1 cellular context compared by ENCODE assay signal in the genomic region with DNA sequence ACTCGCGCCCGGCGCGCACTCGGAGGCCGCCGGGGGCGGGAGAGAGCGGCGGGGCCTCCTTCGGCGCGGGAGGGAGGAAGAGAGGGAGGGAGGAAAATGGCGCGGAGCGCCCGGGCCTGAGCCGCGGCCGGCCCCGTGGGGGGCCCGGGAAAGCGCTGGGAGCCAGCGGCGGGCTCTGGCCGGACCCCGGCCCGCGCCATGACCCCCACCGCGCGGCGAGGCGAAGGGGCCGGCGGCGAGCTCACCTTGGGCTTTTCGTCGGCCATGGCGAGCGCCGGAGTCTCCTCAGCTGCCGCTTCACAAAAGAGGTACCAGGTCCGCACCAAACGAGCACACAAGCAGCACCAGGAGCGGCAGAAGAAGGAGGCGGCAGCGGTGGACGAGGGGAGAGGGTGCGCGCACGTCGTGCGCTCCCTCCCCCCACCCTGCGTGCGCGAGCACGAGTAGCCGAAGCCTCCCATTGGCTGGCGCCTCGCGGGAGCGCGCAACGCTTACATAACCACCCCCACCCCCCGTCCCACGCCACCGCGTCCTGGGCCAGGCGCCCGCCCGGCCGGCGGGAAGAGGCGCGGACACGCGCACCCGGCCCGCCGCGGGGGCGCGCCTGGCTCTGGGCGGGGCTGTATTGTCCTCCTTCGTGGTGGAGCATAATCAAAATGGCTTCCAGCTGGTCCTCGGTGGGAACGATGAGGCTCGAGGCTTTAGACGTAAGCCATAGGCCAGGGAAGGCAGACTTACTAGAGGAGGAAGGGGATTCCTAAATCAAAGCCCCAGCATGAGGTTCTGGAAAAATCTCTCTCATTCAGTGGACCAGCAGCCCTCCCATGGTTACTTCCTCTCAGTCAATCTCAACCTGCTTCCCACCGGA.
TF ChIP-seq lines count a peak whose summit lies in the region.

A gene (minus strand): TSS at position 391 of the 868 bp plus-strand sequence. CDS start 125 bp downstream, at position 266.

TF ChIP-seq in HepG2, 621 proteins besides CTCF, POLR2A, EP300 and RAD21 (continued from another document and continues in another):
- TF ChIP-seq ZNF468 (CRISPR knock-in tag; IDR thresholded peaks at IDR 0.05) (no peak), HES4 (CRISPR knock-in tag; IDR thresholded peaks at IDR 0.05; ENCODE audit: borderline replicate concordance) (peak; percentile 83), NFATC3 (CRISPR knock-in tag; IDR thresholded peaks at IDR 0.05) (no peak), KLF15 (CRISPR knock-in tag; IDR thresholded peaks at IDR 0.05; ENCODE audit: borderline replicate concordance) (0 out of 2 replicates have a peak, but pooled peaks have one; percentile 19), MED8 (CRISPR knock-in tag; IDR thresholded peaks at IDR 0.05; ENCODE audit: insufficient replicate concordance) (no peak), PAX8 (CRISPR knock-in tag; IDR thresholded peaks at IDR 0.05; ENCODE audit: borderline replicate concordance) (no peak), ATF7-NPFF (CRISPR knock-in tag; IDR thresholded peaks at IDR 0.05; ENCODE audit: low read depth) (peak; percentile 85), ZNF749 (CRISPR knock-in tag; IDR thresholded peaks at IDR 0.05; ENCODE audit: borderline replicate concordance) (0 out of 2 replicates have a peak, but pooled peaks have one; percentile 83), ZFAT (CRISPR knock-in tag; conservative IDR thresholded peaks at IDR 0.05) (no peak), TBX2 (CRISPR knock-in tag; IDR thresholded peaks at IDR 0.05; ENCODE audit: borderline replicate concordance) (peak; percentile 34), ELF1 (CRISPR knock-in tag; IDR thresholded peaks at IDR 0.05) (no peak), PHF8 (CRISPR knock-in tag; IDR thresholded peaks at IDR 0.05) (peak; percentile 85), SPEN (CRISPR knock-in tag; IDR thresholded peaks at IDR 0.05; ENCODE audit: low read depth) (peak; percentile 57; the same call in 1 of the 2 replicates), ZNF674 (CRISPR knock-in tag; IDR thresholded peaks at IDR 0.05; ENCODE audit: low read depth) (peak; percentile 98), SRSF4 (IDR thresholded peaks at IDR 0.05; ENCODE audit: low read depth, low read length, poor library complexity, severe bottlenecking) (peak; percentile 16), ETV5 (CRISPR knock-in tag; IDR thresholded peaks at IDR 0.05; ENCODE audit: borderline replicate concordance) (no peak), HIVEP1 (CRISPR knock-in tag; IDR thresholded peaks at IDR 0.05) (no peak), SP4 (CRISPR knock-in tag; IDR thresholded peaks at IDR 0.05) (peak; percentile 48), REPIN1 (CRISPR knock-in tag; IDR thresholded peaks at IDR 0.05; ENCODE audit: borderline replicate concordance, low read depth) (no peak), ZNF607 (CRISPR knock-in tag; IDR thresholded peaks at IDR 0.05; ENCODE audit: borderline replicate concordance) (peak; percentile 38; the same call in 1 of the 2 replicates), REXO4 (CRISPR knock-in tag; IDR thresholded peaks at IDR 0.05; ENCODE audit: borderline replicate concordance) (0 out of 2 replicates have a peak, but pooled peaks have one; percentile 34), TBX3 (IDR thresholded peaks at IDR 0.05; ENCODE audit: borderline replicate concordance) (no peak), ARNTL (CRISPR knock-in tag; IDR thresholded peaks at IDR 0.05) (peak; percentile 69), ZNF816 (CRISPR knock-in tag; IDR thresholded peaks at IDR 0.05; ENCODE audit: borderline replicate concordance) (no peak), KLF6 (CRISPR knock-in tag; IDR thresholded peaks at IDR 0.05) (0 out of 2 replicates have a peak, but pooled peaks have one; percentile 22), ONECUT2 (CRISPR knock-in tag; IDR thresholded peaks at IDR 0.05) (no peak), XRCC5 (optimal IDR thresholded peaks at IDR 0.05; ENCODE audit: low read length) (peak; percentile 18), SALL2 (CRISPR knock-in tag; IDR thresholded peaks at IDR 0.05) (peak; percentile 96), ZNF564 (CRISPR knock-in tag; IDR thresholded peaks at IDR 0.05) (no peak), ZNF34 (CRISPR knock-in tag; IDR thresholded peaks at IDR 0.05; ENCODE audit: borderline replicate concordance) (no peak), SSRP1 (CRISPR knock-in tag; IDR thresholded peaks at IDR 0.05) (peak; percentile 42; the same call in 1 of the 2 replicates), SMAD1 (CRISPR knock-in tag; IDR thresholded peaks at IDR 0.05; ENCODE audit: borderline replicate concordance, low read depth) (no peak), ZNF230 (CRISPR knock-in tag; IDR thresholded peaks at IDR 0.05) (no peak), ZNF891 (CRISPR knock-in tag; IDR thresholded peaks at IDR 0.05) (no peak; the same call in 1 of the 2 replicates), KLF13 (CRISPR knock-in tag; IDR thresholded peaks at IDR 0.05) (no peak), NFE2L1 (CRISPR knock-in tag; IDR thresholded peaks at IDR 0.05; ENCODE audit: borderline replicate concordance) (no peak), SAP130 (CRISPR knock-in tag; IDR thresholded peaks at IDR 0.05; ENCODE audit: low read depth) (peak; percentile 74), ZNF557 (CRISPR knock-in tag; IDR thresholded peaks at IDR 0.05) (0 out of 2 replicates have a peak, but pooled peaks have one; percentile 36), SRF (IDR thresholded peaks at IDR 0.05; ENCODE audit: low read depth, low read length) (no peak), KLF12 (CRISPR knock-in tag; IDR thresholded peaks at IDR 0.05; ENCODE audit: borderline replicate concordance) (peak; percentile 88)
- TF ChIP-seq, protein P1, sequence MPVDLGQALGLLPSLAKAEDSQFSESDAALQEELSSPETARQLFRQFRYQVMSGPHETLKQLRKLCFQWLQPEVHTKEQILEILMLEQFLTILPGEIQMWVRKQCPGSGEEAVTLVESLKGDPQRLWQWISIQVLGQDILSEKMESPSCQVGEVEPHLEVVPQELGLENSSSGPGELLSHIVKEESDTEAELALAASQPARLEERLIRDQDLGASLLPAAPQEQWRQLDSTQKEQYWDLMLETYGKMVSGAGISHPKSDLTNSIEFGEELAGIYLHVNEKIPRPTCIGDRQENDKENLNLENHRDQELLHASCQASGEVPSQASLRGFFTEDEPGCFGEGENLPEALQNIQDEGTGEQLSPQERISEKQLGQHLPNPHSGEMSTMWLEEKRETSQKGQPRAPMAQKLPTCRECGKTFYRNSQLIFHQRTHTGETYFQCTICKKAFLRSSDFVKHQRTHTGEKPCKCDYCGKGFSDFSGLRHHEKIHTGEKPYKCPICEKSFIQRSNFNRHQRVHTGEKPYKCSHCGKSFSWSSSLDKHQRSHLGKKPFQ (CRISPR knock-in tag; IDR thresholded peaks at IDR 0.05; ENCODE audit: insufficient replicate concordance): peak; percentile 30
- TF ChIP-seq, protein P2, sequence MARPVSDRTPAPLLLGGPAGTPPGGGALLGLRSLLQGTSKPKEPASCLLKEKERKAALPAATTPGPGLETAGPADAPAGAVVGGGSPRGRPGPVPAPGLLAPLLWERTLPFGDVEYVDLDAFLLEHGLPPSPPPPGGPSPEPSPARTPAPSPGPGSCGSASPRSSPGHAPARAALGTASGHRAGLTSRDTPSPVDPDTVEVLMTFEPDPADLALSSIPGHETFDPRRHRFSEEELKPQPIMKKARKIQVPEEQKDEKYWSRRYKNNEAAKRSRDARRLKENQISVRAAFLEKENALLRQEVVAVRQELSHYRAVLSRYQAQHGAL (CRISPR knock-in tag; IDR thresholded peaks at IDR 0.05; ENCODE audit: not compliant biosample characterization): no peak
- TF ChIP-seq, protein P3, sequence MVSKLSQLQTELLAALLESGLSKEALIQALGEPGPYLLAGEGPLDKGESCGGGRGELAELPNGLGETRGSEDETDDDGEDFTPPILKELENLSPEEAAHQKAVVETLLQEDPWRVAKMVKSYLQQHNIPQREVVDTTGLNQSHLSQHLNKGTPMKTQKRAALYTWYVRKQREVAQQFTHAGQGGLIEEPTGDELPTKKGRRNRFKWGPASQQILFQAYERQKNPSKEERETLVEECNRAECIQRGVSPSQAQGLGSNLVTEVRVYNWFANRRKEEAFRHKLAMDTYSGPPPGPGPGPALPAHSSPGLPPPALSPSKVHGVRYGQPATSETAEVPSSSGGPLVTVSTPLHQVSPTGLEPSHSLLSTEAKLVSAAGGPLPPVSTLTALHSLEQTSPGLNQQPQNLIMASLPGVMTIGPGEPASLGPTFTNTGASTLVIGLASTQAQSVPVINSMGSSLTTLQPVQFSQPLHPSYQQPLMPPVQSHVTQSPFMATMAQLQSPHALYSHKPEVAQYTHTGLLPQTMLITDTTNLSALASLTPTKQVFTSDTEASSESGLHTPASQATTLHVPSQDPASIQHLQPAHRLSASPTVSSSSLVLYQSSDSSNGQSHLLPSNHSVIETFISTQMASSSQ (IDR thresholded peaks at IDR 0.05; ENCODE audit: low read depth): no peak
- TF ChIP-seq, protein P3 (CRISPR knock-in tag; IDR thresholded peaks at IDR 0.05; ENCODE audit: borderline replicate concordance): no peak; the same call in 1 of the 2 replicates
- TF ChIP-seq, protein P4, sequence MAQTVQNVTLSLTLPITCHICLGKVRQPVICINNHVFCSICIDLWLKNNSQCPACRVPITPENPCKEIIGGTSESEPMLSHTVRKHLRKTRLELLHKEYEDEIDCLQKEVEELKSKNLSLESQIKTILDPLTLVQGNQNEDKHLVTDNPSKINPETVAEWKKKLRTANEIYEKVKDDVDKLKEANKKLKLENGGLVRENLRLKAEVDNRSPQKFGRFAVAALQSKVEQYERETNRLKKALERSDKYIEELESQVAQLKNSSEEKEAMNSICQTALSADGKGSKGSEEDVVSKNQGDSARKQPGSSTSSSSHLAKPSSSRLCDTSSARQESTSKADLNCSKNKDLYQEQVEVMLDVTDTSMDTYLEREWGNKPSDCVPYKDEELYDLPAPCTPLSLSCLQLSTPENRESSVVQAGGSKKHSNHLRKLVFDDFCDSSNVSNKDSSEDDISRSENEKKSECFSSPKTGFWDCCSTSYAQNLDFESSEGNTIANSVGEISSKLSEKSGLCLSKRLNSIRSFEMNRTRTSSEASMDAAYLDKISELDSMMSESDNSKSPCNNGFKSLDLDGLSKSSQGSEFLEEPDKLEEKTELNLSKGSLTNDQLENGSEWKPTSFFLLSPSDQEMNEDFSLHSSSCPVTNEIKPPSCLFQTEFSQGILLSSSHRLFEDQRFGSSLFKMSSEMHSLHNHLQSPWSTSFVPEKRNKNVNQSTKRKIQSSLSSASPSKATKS (CRISPR knock-in tag; IDR thresholded peaks at IDR 0.05): no peak
- TF ChIP-seq, protein P5, sequence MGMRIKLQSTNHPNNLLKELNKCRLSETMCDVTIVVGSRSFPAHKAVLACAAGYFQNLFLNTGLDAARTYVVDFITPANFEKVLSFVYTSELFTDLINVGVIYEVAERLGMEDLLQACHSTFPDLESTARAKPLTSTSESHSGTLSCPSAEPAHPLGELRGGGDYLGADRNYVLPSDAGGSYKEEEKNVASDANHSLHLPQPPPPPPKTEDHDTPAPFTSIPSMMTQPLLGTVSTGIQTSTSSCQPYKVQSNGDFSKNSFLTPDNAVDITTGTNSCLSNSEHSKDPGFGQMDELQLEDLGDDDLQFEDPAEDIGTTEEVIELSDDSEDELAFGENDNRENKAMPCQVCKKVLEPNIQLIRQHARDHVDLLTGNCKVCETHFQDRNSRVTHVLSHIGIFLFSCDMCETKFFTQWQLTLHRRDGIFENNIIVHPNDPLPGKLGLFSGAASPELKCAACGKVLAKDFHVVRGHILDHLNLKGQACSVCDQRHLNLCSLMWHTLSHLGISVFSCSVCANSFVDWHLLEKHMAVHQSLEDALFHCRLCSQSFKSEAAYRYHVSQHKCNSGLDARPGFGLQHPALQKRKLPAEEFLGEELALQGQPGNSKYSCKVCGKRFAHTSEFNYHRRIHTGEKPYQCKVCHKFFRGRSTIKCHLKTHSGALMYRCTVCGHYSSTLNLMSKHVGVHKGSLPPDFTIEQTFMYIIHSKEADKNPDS (CRISPR knock-in tag; IDR thresholded peaks at IDR 0.05): no peak
- TF ChIP-seq, protein P6, sequence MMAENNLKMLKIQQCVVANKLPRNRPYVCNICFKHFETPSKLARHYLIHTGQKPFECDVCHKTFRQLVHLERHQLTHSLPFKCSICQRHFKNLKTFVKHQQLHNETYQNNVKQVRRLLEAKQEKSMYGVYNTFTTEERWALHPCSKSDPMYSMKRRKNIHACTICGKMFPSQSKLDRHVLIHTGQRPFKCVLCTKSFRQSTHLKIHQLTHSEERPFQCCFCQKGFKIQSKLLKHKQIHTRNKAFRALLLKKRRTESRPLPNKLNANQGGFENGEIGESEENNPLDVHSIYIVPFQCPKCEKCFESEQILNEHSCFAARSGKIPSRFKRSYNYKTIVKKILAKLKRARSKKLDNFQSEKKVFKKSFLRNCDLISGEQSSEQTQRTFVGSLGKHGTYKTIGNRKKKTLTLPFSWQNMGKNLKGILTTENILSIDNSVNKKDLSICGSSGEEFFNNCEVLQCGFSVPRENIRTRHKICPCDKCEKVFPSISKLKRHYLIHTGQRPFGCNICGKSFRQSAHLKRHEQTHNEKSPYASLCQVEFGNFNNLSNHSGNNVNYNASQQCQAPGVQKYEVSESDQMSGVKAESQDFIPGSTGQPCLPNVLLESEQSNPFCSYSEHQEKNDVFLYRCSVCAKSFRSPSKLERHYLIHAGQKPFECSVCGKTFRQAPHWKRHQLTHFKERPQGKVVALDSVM (CRISPR knock-in tag; IDR thresholded peaks at IDR 0.05): peak; percentile 19; the same call in 1 of the 2 replicates
- TF ChIP-seq, protein P7, sequence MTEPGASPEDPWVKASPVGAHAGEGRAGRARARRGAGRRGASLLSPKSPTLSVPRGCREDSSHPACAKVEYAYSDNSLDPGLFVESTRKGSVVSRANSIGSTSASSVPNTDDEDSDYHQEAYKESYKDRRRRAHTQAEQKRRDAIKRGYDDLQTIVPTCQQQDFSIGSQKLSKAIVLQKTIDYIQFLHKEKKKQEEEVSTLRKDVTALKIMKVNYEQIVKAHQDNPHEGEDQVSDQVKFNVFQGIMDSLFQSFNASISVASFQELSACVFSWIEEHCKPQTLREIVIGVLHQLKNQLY (CRISPR knock-in tag; IDR thresholded peaks at IDR 0.05): no peak
